Comparison of ENCODE assay signal across 1 cellular context in genomic region chr6:27630727-27631613, GRCh38.
TF ChIP-seq lines count a peak whose summit lies in the region.

No MANE protein-coding gene starts in this region.

TF ChIP-seq in K562, 482 proteins besides CTCF, POLR2A, EP300 and RAD21 (continued from another document and continues in another):
- TF ChIP-seq USF1 (CRISPR knock-in tag; IDR thresholded peaks at IDR 0.05): no peak
- TF ChIP-seq ELF2 (CRISPR knock-in tag; IDR thresholded peaks at IDR 0.05): no peak
- no peak; a peak in 1 of 4 replicates for TF ChIP-seq SRF (CRISPR knock-in tag; IDR thresholded peaks at IDR 0.05)
- TF ChIP-seq ZNF23 (CRISPR knock-in tag; IDR thresholded peaks at IDR 0.05): peak; percentile 17; the same call in 1 of the 2 replicates
- TF ChIP-seq CBX1 (IDR thresholded peaks at IDR 0.05; ENCODE audit: low read depth): no peak
- TF ChIP-seq ARID3A (IDR thresholded peaks at IDR 0.05; ENCODE audit: borderline replicate concordance, low read depth, low read length): peak; percentile 88; the same call in 1 of the 2 replicates
- TF ChIP-seq U2AF2 (optimal IDR thresholded peaks at IDR 0.05; ENCODE audit: low read depth, low read length): no peak
- no peak for TF ChIP-seq DNMT1 (IDR thresholded peaks at IDR 0.05)
- TF ChIP-seq MLX (CRISPR knock-in tag; conservative IDR thresholded peaks at IDR 0.05): no peak
- no peak for TF ChIP-seq SMAD2 (IDR thresholded peaks at IDR 0.05; ENCODE audit: low read depth, low read length)
- TF ChIP-seq RBM25 (IDR thresholded peaks at IDR 0.05; ENCODE audit: low read depth, low read length, severe bottlenecking): no peak
- peak; percentile 56; the same call in 1 of the 2 replicates for TF ChIP-seq ZZZ3 (IDR thresholded peaks at IDR 0.05)
- TF ChIP-seq HDGF (IDR thresholded peaks at IDR 0.05): no peak
- TF ChIP-seq VEZF1 (CRISPR knock-in tag; IDR thresholded peaks at IDR 0.05): peak; percentile 93
- TF ChIP-seq EP400 (IDR thresholded peaks at IDR 0.05): peak; percentile 87
- no peak for TF ChIP-seq NR0B1 (IDR thresholded peaks at IDR 0.05; ENCODE audit: partially characterized antibody)
- no peak for TF ChIP-seq HLTF (IDR thresholded peaks at IDR 0.05)
- TF ChIP-seq SPI1 (IDR thresholded peaks at IDR 0.05; ENCODE audit: borderline replicate concordance, low read depth, low read length): no peak
- no peak for TF ChIP-seq NFYB (IDR thresholded peaks at IDR 0.05; ENCODE audit: extremely low read depth, insufficient read length)
- TF ChIP-seq PRDM10 (IDR thresholded peaks at IDR 0.05; ENCODE audit: partially characterized antibody): no peak
- TF ChIP-seq ZNF324 (CRISPR knock-in tag; IDR thresholded peaks at IDR 0.05): no peak
- no peak for TF ChIP-seq NCOA1 (IDR thresholded peaks at IDR 0.05; ENCODE audit: low read depth)
- peak; percentile 68; the same call in 1 of the 2 replicates for TF ChIP-seq ZNF740 (CRISPR knock-in tag; IDR thresholded peaks at IDR 0.05)
- TF ChIP-seq ZNF740 (tag; IDR thresholded peaks at IDR 0.05): no peak
- TF ChIP-seq HDAC1 (IDR thresholded peaks at IDR 0.05): peak; percentile 24 to 94; a peak in 2 of 4 replicates
- TF ChIP-seq HINFP (tag; conservative IDR thresholded peaks at IDR 0.05; ENCODE audit: low read depth): no peak
- no peak for TF ChIP-seq GTF2E2 (tag; IDR thresholded peaks at IDR 0.05)
- TF ChIP-seq SIN3A (IDR thresholded peaks at IDR 0.05; ENCODE audit: borderline replicate concordance in 2 of 2, control insufficient read depth in 1 of 2, low read depth in 2 of 2, low read length in 2 of 2): no peak; a peak in 1 of 4 replicates
- no peak for TF ChIP-seq CAMTA2 (CRISPR knock-in tag; conservative IDR thresholded peaks at IDR 0.05)
- peak; percentile 98 for TF ChIP-seq GTF3C2 (IDR thresholded peaks at IDR 0.05; ENCODE audit: borderline replicate concordance, extremely low read depth, insufficient read length)
- TF ChIP-seq PHF8 (IDR thresholded peaks at IDR 0.05; ENCODE audit: borderline replicate concordance, low read length): peak; percentile 49; the same call in 1 of the 2 replicates
- TF ChIP-seq SMC3 (conservative IDR thresholded peaks at IDR 0.05; ENCODE audit: insufficient read depth, low read depth, low read length): 0 out of 2 replicates have a peak, but pooled peaks have one; percentile 17
- TF ChIP-seq THRAP3 (IDR thresholded peaks at IDR 0.05; ENCODE audit: borderline replicate concordance): no peak
- TF ChIP-seq THRA (IDR thresholded peaks at IDR 0.05): no peak
- TF ChIP-seq ETV1 (tag; conservative IDR thresholded peaks at IDR 0.05; ENCODE audit: low read depth): no peak
- TF ChIP-seq CGGBP1 (CRISPR knock-in tag; IDR thresholded peaks at IDR 0.05): no peak
